In the genomic region with DNA sequence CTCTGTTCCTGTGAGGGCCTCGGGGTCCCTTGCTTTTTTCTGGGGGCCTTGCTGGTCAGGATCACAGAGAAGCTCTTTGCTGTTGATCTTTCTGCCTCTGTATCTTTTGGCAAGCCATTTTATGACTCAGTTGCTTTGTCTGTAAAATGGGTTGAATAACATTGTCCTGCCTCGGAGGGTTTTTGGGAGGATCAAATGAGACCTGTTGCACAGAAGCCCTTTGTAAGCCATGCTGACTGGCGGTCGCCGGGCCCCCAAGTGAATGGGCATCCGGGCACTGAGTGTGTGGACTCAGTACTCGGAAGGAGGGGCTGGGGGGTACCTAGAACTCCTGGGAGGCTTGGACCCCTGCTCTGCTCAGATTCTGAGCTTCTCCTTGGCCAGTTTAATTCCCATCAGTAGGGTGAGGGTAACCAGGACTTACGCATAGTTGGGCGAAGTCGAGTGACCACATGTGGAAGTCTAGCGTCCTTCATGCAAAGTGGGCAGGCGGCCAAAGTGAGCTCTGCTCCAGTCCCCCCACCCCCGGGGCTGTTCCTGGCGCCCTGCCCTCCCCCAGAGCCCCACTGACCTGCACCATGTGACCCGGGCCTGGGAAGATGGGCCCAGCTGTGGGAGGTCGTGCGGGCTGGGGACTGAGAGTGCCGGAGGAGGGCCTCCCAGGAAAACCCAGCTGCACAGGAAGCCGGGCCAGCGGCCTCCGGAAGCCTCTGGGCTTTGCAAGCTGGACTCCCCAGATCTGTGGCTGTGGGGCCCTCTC, we compare ENCODE assay signal across 8 cellular contexts.
DNase-seq lines count a peak whose midpoint lies in the region; ATAC-seq, FAIRE-seq and TF ChIP-seq lines count a peak whose summit lies in the region.

No MANE protein-coding gene starts in this region.

- H3K9me3 ChIP-seq in mucosa of rectum (ENCODE audit: control insufficient read depth in 2 of 2, low read length in 2 of 2), result no peaks in the 10 kb centered on the region
- no peaks in the 10 kb centered on the region for H3K9me3 ChIP-seq in small intestine (ENCODE audit: control insufficient read depth, low read depth)
- no peaks in the 10 kb centered on the region for H3K9me3 ChIP-seq in neural progenitor cell (ENCODE audit: low read depth)

- peak overlapping the region in 1 of 2 donors; percentile 75 for H3K4me3 Mint-ChIP-seq in stimulated activated naive CD8-positive, alpha-beta T cell treated with anti-CD3 and anti-CD28 coated beads, Interleukin-15, amount 100 ng/mL, for 72 hours
- H3K4me3 Mint-ChIP-seq in neural progenitor cell, result no peak overlapping the region

- no peaks in the 10 kb centered on the region for H3K36me3 Mint-ChIP-seq in neural progenitor cell

- no peak overlapping the region for H3K4me3 ChIP-seq in mucosa of rectum (ENCODE audit: low read length in 2 of 2)
- no peak overlapping the region for H3K4me3 ChIP-seq in small intestine (ENCODE audit: low read depth in 1 of 2, low read length in 2 of 2)
- no peak overlapping the region for H3K4me3 ChIP-seq in neural progenitor cell

- H3K79me2 ChIP-seq in neural progenitor cell (ENCODE audit: low read depth), result peaks cover 81% of the 10 kb centered on the region

- 45 to 79% (median 67%) methylated on average over 21 of the region's 21 CpGs for WGBS in small intestine, 3 donors

- peaks cover 29% of the 10 kb centered on the region for H3F3A ChIP-seq in neural progenitor cell (ENCODE audit: low read depth)

- no peaks in the 10 kb centered on the region for H3K27me3 Mint-ChIP-seq in stimulated activated naive CD8-positive, alpha-beta T cell treated with anti-CD3 and anti-CD28 coated beads, Interleukin-15, amount 100 ng/mL, for 72 hours
- H3K27me3 Mint-ChIP-seq in neural progenitor cell (ENCODE audit: insufficient read depth, low read depth), result peaks cover 8% of the 10 kb centered on the region

- H3K36me3 ChIP-seq in mucosa of rectum (ENCODE audit: control insufficient read depth in 2 of 2, insufficient read depth in 2 of 2, low read length in 2 of 2) (peaks cover 0 to 3% of the 10 kb centered on the region in 2 donors), small intestine (ENCODE audit: control insufficient read depth in 2 of 2, insufficient read depth in 2 of 2, low read length in 2 of 2) (no peaks in the 10 kb centered on the region), neural progenitor cell (no peaks in the 10 kb centered on the region)

- H3K27me3 ChIP-seq in mucosa of rectum (ENCODE audit: control insufficient read depth in 2 of 2, insufficient read depth in 2 of 2, low read length in 2 of 2), result no peaks in the 10 kb centered on the region
- H3K27me3 ChIP-seq in small intestine (ENCODE audit: control insufficient read depth in 2 of 2, insufficient read depth in 2 of 2, low read length in 2 of 2), result no peaks in the 10 kb centered on the region
- no peaks in the 10 kb centered on the region for H3K27me3 ChIP-seq in neural progenitor cell

- no peaks in the 10 kb centered on the region for H3K9me3 Mint-ChIP-seq in stimulated activated naive CD8-positive, alpha-beta T cell treated with anti-CD3 and anti-CD28 coated beads, Interleukin-15, amount 100 ng/mL, for 72 hours
- H3K9me3 Mint-ChIP-seq in neural progenitor cell, result no peaks in the 10 kb centered on the region

- peak overlapping the region in 1 of 2 donors; percentile 42 for H3K9ac ChIP-seq in mucosa of rectum (ENCODE audit: low read depth in 1 of 2, low read length in 2 of 2)
- H3K9ac ChIP-seq in neural progenitor cell, result no peak overlapping the region

- FAIRE-seq in small intestine (lab: Jason Lieb, UNC), result no peak

- no peak for ATAC-seq in stimulated activated naive CD8-positive, alpha-beta T cell treated with anti-CD3 and anti-CD28 coated beads, Interleukin-15, amount 100 ng/mL, for 72 hours
- no peak for ATAC-seq in stimulated activated naive CD8-positive, alpha-beta T cell treated with anti-CD3 and anti-CD28 coated beads, Interleukin-15, Interleukin-2, amounts not matched to agents 100 U/mL and 50 U/mL, for 24 hours
- no peak for ATAC-seq in GM21723 (IDR thresholded peaks at IDR 0.05; ENCODE audit: unreplicated experiment)

- peaks cover 53 to 69% of the 10 kb centered on the region in 2 donors for H3K4me1 ChIP-seq in mucosa of rectum (ENCODE audit: control insufficient read depth in 2 of 2, insufficient read depth in 2 of 2, low read length in 2 of 2)
- peaks cover 1 to 27% of the 10 kb centered on the region in 2 donors for H3K4me1 ChIP-seq in small intestine (ENCODE audit: control insufficient read depth in 2 of 2, insufficient read depth in 1 of 2, low read depth in 1 of 2, low read length in 1 of 2)
- peaks cover 58% of the 10 kb centered on the region for H3K4me1 ChIP-seq in neural progenitor cell

- no peak overlapping the region for H2AFZ ChIP-seq in neural progenitor cell (replicated peaks)

- peaks cover 99% of the 10 kb centered on the region for H3K4me1 Mint-ChIP-seq in stimulated activated naive CD8-positive, alpha-beta T cell treated with anti-CD3 and anti-CD28 coated beads, Interleukin-15, amount 100 ng/mL, for 72 hours
- peaks cover 59% of the 10 kb centered on the region for H3K4me1 Mint-ChIP-seq in neural progenitor cell

- no peak for DNase-seq in stimulated activated naive CD8-positive, alpha-beta T cell treated with anti-CD3 and anti-CD28 coated beads, Interleukin-15, amount 100 ng/mL, for 72 hours
- no peak for DNase-seq in stimulated activated naive CD8-positive, alpha-beta T cell treated with anti-CD3 and anti-CD28 coated beads, Interleukin-15, Interleukin-2, amounts not matched to agents 100 U/mL and 50 U/mL, for 24 hours
- no peak for DNase-seq in epithelial cell of prostate (ENCODE audit: low read depth, low spot score)
- DNase-seq in NCI-H82 treated with DMSO at 0.1 percent for 48 hours (lab: John Stamatoyannopoulos, UW; ENCODE audit: unreplicated experiment), result no peak
- DNase-seq in small intestine, result no peak
- no peak for DNase-seq in neural progenitor cell (ENCODE audit: low spot score)

- TF ChIP-seq CTCF in neural progenitor cell (IDR thresholded peaks at IDR 0.05), result no peak

- H4K20me1 ChIP-seq in neural progenitor cell (ENCODE audit: low read depth), result peaks cover 100% of the 10 kb centered on the region

- H3K4me2 ChIP-seq in neural progenitor cell, result no peak overlapping the region

- H3K27ac ChIP-seq in epithelial cell of prostate (peak overlapping the region; percentile 91), mucosa of rectum (ENCODE audit: low read depth in 2 of 2, low read length in 2 of 2) (peak overlapping the region; percentile 66 to 77), small intestine (ENCODE audit: low read depth in 1 of 2, low read length in 1 of 2) (peak overlapping the region in 1 of 2 donors; percentile 85), neural progenitor cell (no peak overlapping the region)

- peak overlapping the region; percentile 33 to 42 for H3K27ac Mint-ChIP-seq in stimulated activated naive CD8-positive, alpha-beta T cell treated with anti-CD3 and anti-CD28 coated beads, Interleukin-15, amount 100 ng/mL, for 72 hours
- no peak overlapping the region for H3K27ac Mint-ChIP-seq in neural progenitor cell
